In the genomic region with DNA sequence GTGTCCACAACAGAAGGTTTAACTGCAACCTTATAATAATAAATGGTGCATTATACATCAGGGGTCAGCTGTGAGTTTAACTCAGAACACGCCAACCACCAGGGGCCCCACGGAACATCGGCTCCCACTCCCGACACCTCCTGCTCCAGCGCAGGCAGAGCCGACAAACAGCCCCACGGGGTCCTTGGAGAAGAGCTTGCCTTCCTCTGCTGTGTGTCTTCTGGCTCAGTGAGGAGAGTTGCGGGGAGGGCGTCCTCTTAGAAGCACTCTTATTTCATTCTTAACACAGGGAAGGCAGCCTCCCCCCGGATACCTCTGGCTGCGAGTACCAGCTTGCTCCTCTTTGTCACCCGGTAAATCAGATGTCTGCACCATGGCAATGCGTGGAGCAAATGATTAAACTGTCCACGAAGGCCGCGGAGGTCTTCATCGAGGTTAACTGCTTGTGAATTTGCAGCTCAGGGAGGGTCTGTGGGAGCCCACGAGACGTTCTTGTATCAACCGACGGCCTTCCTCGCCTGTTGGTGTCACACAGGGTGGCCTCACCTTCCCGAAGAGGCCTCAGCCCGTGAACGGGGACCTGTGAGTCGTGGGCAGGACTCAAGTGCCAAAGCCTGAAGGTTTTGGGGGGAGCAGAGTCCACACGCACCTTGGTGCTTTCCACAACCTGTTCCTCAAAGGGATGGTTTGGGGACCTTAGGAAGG, we compare ENCODE assay signal across 19 cellular contexts.
"Had no signal": no experiment of that assay in that cellular context is flagged by ENCODE, and none has a peak within 500 bp of the region (broad histone marks: within the 10 kb centered on the region; RNA-seq: fewer than 3 reads in every experiment).

No MANE protein-coding gene starts in this region.

- H3K4me1 ChIP-seq: body of pancreas, left ventricle myocardium inferior, thyroid gland had no signal

- ATAC-seq: body of pancreas had no signal

- H3K9me3 Mint-ChIP-seq: activated naive CD4-positive, alpha-beta T cell treated with anti-CD3 and anti-CD28 coated beads, Interleukin-2, amount 50 U/mL, for 24 hours; dendritic cell treated with granulocyte-macrophage colony-stimulating factor and Interleukin-4, amounts not matched to agents 40 ng/mL and 50 ng/mL, for 4 days; nephron had no signal

- H3K9me3 ChIP-seq: body of pancreas, thyroid gland had no signal

- DNase-seq: activated CD4-positive, alpha-beta T cell treated with anti-CD3 and anti-CD28 coated beads for 1 hour; activated gamma-delta T cell treated with Interleukin-2 at 50 U/mL for 16 hours; activated T-cell treated with anti-CD3 and anti-CD28 coated beads, Interleukin-2, amount 50 U/mL, for 1 hour; anterior cingulate cortex; body of pancreas; effector CD8-positive, alpha-beta T cell; erythroblast; foreskin fibroblast; kidney glomerular epithelial cell; left ventricle myocardium inferior; stimulated activated CD4-positive, alpha-beta T cell treated with anti-CD3 and anti-CD28 coated beads, Interleukin-4, amount 100 ng/mL, for 24 hours; stimulated activated naive CD4-positive, alpha-beta T cell treated with Interleukin-2 at 50 U/mL for 16 hours; T-helper 9 cell; thyroid gland had no signal

- H3K36me3 Mint-ChIP-seq: activated naive CD4-positive, alpha-beta T cell treated with anti-CD3 and anti-CD28 coated beads, Interleukin-2, amount 50 U/mL, for 24 hours; memory B cell had no signal

- H3K4me1 Mint-ChIP-seq: activated naive CD4-positive, alpha-beta T cell treated with anti-CD3 and anti-CD28 coated beads, Interleukin-2, amount 50 U/mL, for 24 hours had no signal

- H3K27ac ChIP-seq: body of pancreas, cardiac muscle cell, left ventricle myocardium inferior, thyroid gland had no signal

- H3K36me3 ChIP-seq: cardiac muscle cell, left ventricle myocardium inferior, thyroid gland had no signal

- H3K27me3 ChIP-seq: cardiac muscle cell, thyroid gland had no signal

- H3K27ac Mint-ChIP-seq: activated naive CD4-positive, alpha-beta T cell treated with anti-CD3 and anti-CD28 coated beads, Interleukin-2, amount 50 U/mL, for 24 hours; dendritic cell treated with granulocyte-macrophage colony-stimulating factor and Interleukin-4, amounts not matched to agents 40 ng/mL and 50 ng/mL, for 4 days; memory B cell; nephron had no signal

- H3K4me3 Mint-ChIP-seq: activated naive CD4-positive, alpha-beta T cell treated with anti-CD3 and anti-CD28 coated beads, Interleukin-2, amount 50 U/mL, for 24 hours; dendritic cell treated with granulocyte-macrophage colony-stimulating factor and Interleukin-4, amounts not matched to agents 40 ng/mL and 50 ng/mL, for 4 days; memory B cell; nephron had no signal

- H3K4me3 ChIP-seq: body of pancreas, cardiac muscle cell, left ventricle myocardium inferior, thyroid gland had no signal
